1 cellular context compared by ENCODE assay signal in the genomic region with DNA sequence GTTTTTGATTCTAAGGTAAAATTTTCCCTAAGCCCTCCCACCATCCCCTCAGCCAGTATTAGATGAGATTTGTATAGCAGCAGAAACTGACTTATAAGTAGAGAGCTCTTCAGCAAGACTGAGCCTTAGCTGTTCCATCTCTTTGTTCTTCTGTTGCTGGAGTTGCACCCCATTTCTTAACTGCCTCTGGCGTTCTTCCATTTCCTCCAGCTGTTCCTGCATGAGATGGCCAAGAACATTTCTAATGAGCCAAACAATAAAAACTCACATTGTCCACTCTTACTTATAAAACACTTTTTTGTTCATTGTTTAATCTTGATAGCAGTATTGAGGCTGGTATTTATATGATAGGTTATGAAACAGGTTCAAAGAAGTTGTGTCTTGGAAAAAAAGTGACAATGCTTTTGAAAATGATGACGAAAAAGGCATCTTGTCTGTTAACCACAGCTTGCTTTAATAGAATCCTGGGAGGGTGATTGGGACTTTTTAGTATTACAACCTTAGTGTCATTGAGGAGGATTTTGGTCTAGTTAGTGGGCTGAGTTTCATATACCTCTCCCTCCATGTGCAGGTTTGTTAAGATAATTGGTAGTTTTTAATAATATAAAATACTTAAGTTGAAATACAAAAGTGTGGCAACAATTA.
TF ChIP-seq lines count a peak whose summit lies in the region.

No MANE protein-coding gene starts in this region.

TF ChIP-seq in IMR-90, 13 proteins besides CTCF, POLR2A, EP300 and RAD21:
- TF ChIP-seq, protein P1, sequence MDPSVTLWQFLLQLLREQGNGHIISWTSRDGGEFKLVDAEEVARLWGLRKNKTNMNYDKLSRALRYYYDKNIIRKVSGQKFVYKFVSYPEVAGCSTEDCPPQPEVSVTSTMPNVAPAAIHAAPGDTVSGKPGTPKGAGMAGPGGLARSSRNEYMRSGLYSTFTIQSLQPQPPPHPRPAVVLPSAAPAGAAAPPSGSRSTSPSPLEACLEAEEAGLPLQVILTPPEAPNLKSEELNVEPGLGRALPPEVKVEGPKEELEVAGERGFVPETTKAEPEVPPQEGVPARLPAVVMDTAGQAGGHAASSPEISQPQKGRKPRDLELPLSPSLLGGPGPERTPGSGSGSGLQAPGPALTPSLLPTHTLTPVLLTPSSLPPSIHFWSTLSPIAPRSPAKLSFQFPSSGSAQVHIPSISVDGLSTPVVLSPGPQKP (IDR thresholded peaks at IDR 0.05; ENCODE audit: borderline replicate concordance, low read depth, low read length) = no peak
- no peak for TF ChIP-seq CHD1 (IDR thresholded peaks at IDR 0.05; ENCODE audit: low read depth, low read length)
- TF ChIP-seq RCOR1 (IDR thresholded peaks at IDR 0.05; ENCODE audit: insufficient replicate concordance, low read length) = no peak
- TF ChIP-seq MAFK (IDR thresholded peaks at IDR 0.05; ENCODE audit: low read depth, low read length) = no peak
- TF ChIP-seq BHLHE40 (IDR thresholded peaks at IDR 0.05; ENCODE audit: low read depth, low read length) = no peak
- TF ChIP-seq CEBPB (IDR thresholded peaks at IDR 0.05; ENCODE audit: low read depth, low read length) = no peak
- no peak for TF ChIP-seq FOS (IDR thresholded peaks at IDR 0.05; ENCODE audit: low read depth, low read length)
- TF ChIP-seq RFX5 (IDR thresholded peaks at IDR 0.05; ENCODE audit: low read depth, low read length) = no peak
- TF ChIP-seq, protein P2, sequence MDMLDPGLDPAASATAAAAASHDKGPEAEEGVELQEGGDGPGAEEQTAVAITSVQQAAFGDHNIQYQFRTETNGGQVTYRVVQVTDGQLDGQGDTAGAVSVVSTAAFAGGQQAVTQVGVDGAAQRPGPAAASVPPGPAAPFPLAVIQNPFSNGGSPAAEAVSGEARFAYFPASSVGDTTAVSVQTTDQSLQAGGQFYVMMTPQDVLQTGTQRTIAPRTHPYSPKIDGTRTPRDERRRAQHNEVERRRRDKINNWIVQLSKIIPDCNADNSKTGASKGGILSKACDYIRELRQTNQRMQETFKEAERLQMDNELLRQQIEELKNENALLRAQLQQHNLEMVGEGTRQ (IDR thresholded peaks at IDR 0.05; ENCODE audit: low read depth, low read length) = no peak
- TF ChIP-seq SMC3 (IDR thresholded peaks at IDR 0.05; ENCODE audit: low read depth, low read length) = no peak
- no peak for TF ChIP-seq MAZ (IDR thresholded peaks at IDR 0.05; ENCODE audit: borderline replicate concordance, low read depth, low read length)
- no peak for TF ChIP-seq MXI1 (IDR thresholded peaks at IDR 0.05; ENCODE audit: borderline replicate concordance, low read depth, low read length)
- no peak for TF ChIP-seq NFE2L2 (IDR thresholded peaks at IDR 0.05; ENCODE audit: low read depth, low read length)
